Comparison of ENCODE assay signal across 12 cellular contexts in the genomic region with DNA sequence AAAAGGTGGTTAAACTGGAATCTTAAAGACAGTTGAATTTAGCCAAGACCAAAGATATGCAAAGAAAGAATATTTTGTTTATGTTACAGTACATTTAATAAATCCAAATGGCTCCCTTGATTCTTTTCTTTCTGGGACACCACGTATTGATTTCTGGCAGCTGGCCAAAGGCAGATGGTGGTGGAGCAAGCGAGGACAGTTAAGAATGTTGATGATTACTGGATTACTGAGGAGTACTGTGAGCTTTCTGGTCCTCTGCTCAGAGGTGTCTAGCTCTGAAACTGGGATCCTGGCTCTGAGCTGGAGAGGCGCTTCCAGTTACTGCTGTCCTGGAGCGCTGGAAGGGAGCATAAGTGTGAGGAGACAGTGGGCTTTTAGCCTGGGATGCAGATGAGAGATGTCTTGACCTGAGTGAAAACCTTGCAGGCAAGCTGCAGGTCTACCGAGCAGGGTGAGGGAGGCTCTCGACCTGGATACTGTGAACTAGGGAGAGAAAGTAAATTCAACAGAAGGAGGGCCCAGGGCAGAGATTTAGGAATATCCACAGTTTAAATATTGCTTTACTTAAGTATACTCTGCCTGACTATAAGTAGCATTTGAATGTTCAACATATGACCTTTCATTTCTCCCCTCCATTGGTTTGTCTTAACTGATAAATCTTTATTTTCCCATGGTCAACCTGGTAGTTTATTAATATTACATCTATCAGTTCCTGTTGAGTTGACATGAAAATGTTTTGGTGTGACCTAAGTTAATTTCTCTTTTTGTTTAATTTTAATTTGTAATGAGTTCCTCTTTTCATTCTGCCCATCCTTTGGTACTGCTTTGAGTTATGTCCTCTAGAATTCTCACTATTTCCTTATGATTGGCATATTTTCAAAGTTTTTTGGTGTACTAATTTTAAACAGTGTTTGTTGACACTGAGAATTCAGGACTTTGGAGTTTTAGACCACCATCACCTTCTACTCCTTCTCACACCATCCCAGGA. TPM values are rescaled to one million over a fixed set of nuclear protein-coding genes. Genes with fewer than 3 reads are reported as not detected.
DNase-seq lines count a peak whose midpoint lies in the region; ATAC-seq and TF ChIP-seq lines count a peak whose summit lies in the region.
"Had no signal": no experiment of that assay in that cellular context is flagged by ENCODE, and none has a peak within 500 bp of the region (broad histone marks: within the 10 kb centered on the region; RNA-seq: fewer than 3 reads in every experiment).

No MANE protein-coding gene starts in this region.

- no peak overlapping the region for H2BK120ac ChIP-seq in mesenchymal stem cell (ENCODE audit: low read depth, low read length)

- intact Hi-C loops in heart left ventricle (cut with DNase I), result no loop called here

- H3K9ac ChIP-seq in mesenchymal stem cell (ENCODE audit: low read length), result no peak overlapping the region

- H2BK12ac ChIP-seq in mesenchymal stem cell (ENCODE audit: low read length in 2 of 2), result peak overlapping the region in 1 of 2 experiments; percentile 94

- TF ChIP-seq POLR2A in heart left ventricle (IDR thresholded peaks at IDR 0.05) (no peak), erythroblast (IDR thresholded peaks at IDR 0.05; ENCODE audit: low read length) (no peak)

- H3K79me1 ChIP-seq in mesenchymal stem cell (replicated peaks; ENCODE audit: low read length, poor library complexity, severe bottlenecking), result peaks cover 10% of the 10 kb centered on the region

- no peak overlapping the region for H2BK15ac ChIP-seq in mesenchymal stem cell (ENCODE audit: low read depth, poor library complexity, severe bottlenecking)

- 39% methylated on average over 6 of the region's 6 CpGs for WGBS in mesenchymal stem cell
- WGBS in heart left ventricle, 4 donors, result 58 to 68% (median 64%) methylated on average over 6 of the region's 6 CpGs

- H3K27me3 ChIP-seq in mesenchymal stem cell (ENCODE audit: control insufficient read depth in 1 of 2, insufficient read depth in 1 of 2, low read length in 2 of 2), result peaks cover 0 to 86% of the 10 kb centered on the region in 2 experiments
- peaks cover 12 to 66% (median 25%) of the 10 kb centered on the region in 9 donors for H3K27me3 ChIP-seq in heart left ventricle

- no peak overlapping the region for H2BK5ac ChIP-seq in mesenchymal stem cell (ENCODE audit: low read depth, low read length, poor library complexity, severe bottlenecking)

- no peak overlapping the region for H2AFZ ChIP-seq in mesenchymal stem cell (ENCODE audit: low read depth, low read length)

- peak overlapping the region; percentile 20 for H2AK5ac ChIP-seq in mesenchymal stem cell (ENCODE audit: low read length, severe bottlenecking)

- DNase-seq in DMS153 (lab: John Stamatoyannopoulos, UW) (peak; percentile 45), NCI-H1092 treated with DMSO at 0.1 percent for 48 hours (lab: John Stamatoyannopoulos, UW) (peak; percentile 93), NCI-H82 treated with DMSO at 0.1 percent for 48 hours (lab: John Stamatoyannopoulos, UW; ENCODE audit: unreplicated experiment) (peak; percentile 91), mesenchymal stem cell (peak; percentile 53), heart left ventricle (no peak), NK-92 (lab: John Stamatoyannopoulos, UW; ENCODE audit: unreplicated experiment) (no peak), H4 (ENCODE audit: low spot score) (no peak), erythroblast (lab: John Stamatoyannopoulos, UW) (no peak)
- DNase-seq: caudate nucleus; stimulated activated naive CD8-positive, alpha-beta T cell treated with anti-CD3 and anti-CD28 coated beads, Interleukin-15, Interleukin-2, amounts not matched to agents 100 U/mL and 50 U/mL, for 24 hours had no signal

- ATAC-seq in heart left ventricle, result no peak
- ATAC-seq: Panc1; stimulated activated naive CD8-positive, alpha-beta T cell treated with anti-CD3 and anti-CD28 coated beads, Interleukin-15, Interleukin-2, amounts not matched to agents 100 U/mL and 50 U/mL, for 24 hours had no signal

- H3K27ac ChIP-seq in mesenchymal stem cell (ENCODE audit: low read length, poor library complexity, severe bottlenecking) (no peak overlapping the region), heart left ventricle (peak overlapping the region in 1 of 12 donors; percentile 19)

- TF ChIP-seq CTCF in heart left ventricle (IDR thresholded peaks at IDR 0.05), result no peak

- no peak overlapping the region for H4K91ac ChIP-seq in mesenchymal stem cell (ENCODE audit: low read length)

- peak overlapping the region; percentile 8 for H4K8ac ChIP-seq in mesenchymal stem cell (ENCODE audit: low read length)

- H3K4me2 ChIP-seq in mesenchymal stem cell (ENCODE audit: low read length, poor library complexity, severe bottlenecking), result peak overlapping the region; percentile 60

- no peak overlapping the region for H3K4me3 ChIP-seq in mesenchymal stem cell (ENCODE audit: insufficient read depth in 1 of 2, low read depth in 1 of 2, low read length in 2 of 2)
- H3K4me3 ChIP-seq in heart left ventricle, result peak overlapping the region in 1 of 12 donors; percentile 68

- peak overlapping the region in 1 of 2 experiments; percentile 93 for H3K14ac ChIP-seq in mesenchymal stem cell (ENCODE audit: low read length in 2 of 2)

- H3K9me3 ChIP-seq in mesenchymal stem cell (ENCODE audit: control insufficient read depth, low read length) (no peaks in the 10 kb centered on the region), heart left ventricle (no peaks in the 10 kb centered on the region)

- peak overlapping the region in 1 of 2 experiments; percentile 96 for H3K18ac ChIP-seq in mesenchymal stem cell (ENCODE audit: low read depth in 1 of 2, low read length in 2 of 2)

- no peaks in the 10 kb centered on the region for H3K36me3 ChIP-seq in mesenchymal stem cell (ENCODE audit: control insufficient read depth in 1 of 2, insufficient read depth in 2 of 2, low read depth in 1 of 2, low read length in 2 of 2)
- H3K36me3 ChIP-seq in heart left ventricle, result no peaks in the 10 kb centered on the region

- peak overlapping the region in 1 of 2 experiments; percentile 93 for H3K23ac ChIP-seq in mesenchymal stem cell (ENCODE audit: low read length in 2 of 2)

- peak overlapping the region in 1 of 2 experiments; percentile 98 for H3K4ac ChIP-seq in mesenchymal stem cell (ENCODE audit: low read depth in 1 of 2, low read length in 2 of 2)

- H3K4me1 ChIP-seq in mesenchymal stem cell (ENCODE audit: control insufficient read depth, insufficient read depth, low read depth, low read length) (peaks cover 24% of the 10 kb centered on the region), heart left ventricle (peaks cover 0 to 69% (median 7%) of the 10 kb centered on the region in 12 donors)

RNA-seq across cellular contexts. Expression of a gene that starts 3.7 kb away (rescaled TPM):
- 23.7 TPM for polyA plus RNA-seq in mesenchymal stem cell (2013, experiment 1 of 2)
- 22.9 TPM for polyA plus RNA-seq in mesenchymal stem cell (2013, experiment 2 of 2)
- 10 to 100 TPM in 2 of 9 donors, 1 to 10 TPM in 7; 1.5 to 41.3 (median 3.0) TPM for total RNA-seq in heart left ventricle
- polyA plus RNA-seq in heart left ventricle, result 1 to 10 TPM in 1 of 2 donors, under 1 TPM in 1; 0.53 to 1.3 TPM
- total RNA-seq in H4 (2014; rRNA removed; shearing (Covaris generic)), result 0.76 and 0.99 TPM in 2 replicates
- total RNA-seq: fibroblast of lung had no signal
- polyA plus RNA-seq: fibroblast of lung had no signal

Comparison
In these comparisons a context has a peak if more than half of its experiments do, and no peak if none do; other contexts are left out.
1. DNase-seq: peak in DMS153 (single experiment), NCI-H1092 treated with DMSO at 0.1 percent for 48 hours (single experiment), NCI-H82 treated with DMSO at 0.1 percent for 48 hours (single experiment) and mesenchymal stem cell (single experiment); none in heart left ventricle (0 of 5), NK-92 (single experiment), H4 (single experiment) and erythroblast (0 of 2).